In genomic region chr1:83905315-83905907, GRCh38 we compare ENCODE assay signal across 8 cellular contexts.
A peak's percentile ranks its signal among the peaks of the same experiment; 100 is the strongest.
DNase-seq lines count a peak whose midpoint lies in the region; ATAC-seq, FAIRE-seq and TF ChIP-seq lines count a peak whose summit lies in the region.

No MANE protein-coding gene starts in this region.

- H3K36me3 ChIP-seq in PC-9 (ENCODE audit: low read depth) = no peaks in the 10 kb centered on the region

- H3K27ac ChIP-seq in PC-9 = no peak overlapping the region

- no peaks in the 10 kb centered on the region for H4K20me1 ChIP-seq in PC-9 (ENCODE audit: insufficient read depth)

- no peaks in the 10 kb centered on the region for H3K9me3 Mint-ChIP-seq in type B pancreatic cell
- H3K9me3 Mint-ChIP-seq in T-helper 2 cell treated with Interferon-gamma antibody and Interleukin-4, amounts not matched to agents 5 μg/mL and 100 μg/mL, for 36 hours = no peaks in the 10 kb centered on the region

- H3K4me1 ChIP-seq in PC-9 (replicated peaks; ENCODE audit: insufficient read depth) = peaks cover 17% of the 10 kb centered on the region

- H2AFZ ChIP-seq in PC-9 = no peak overlapping the region

- POLR2A ChIA-PET in PC-9 (lab: Charles Lee; ENCODE audit: unreplicated experiment) = no interaction called here

- peak; percentile 44 for FAIRE-seq in GM19239 (lab: Jason Lieb, UNC)

- CTCF ChIA-PET in PC-9 (lab: Charles Lee) = no interaction called here

- H3K4me2 ChIP-seq in PC-9 = no peak overlapping the region

- TF ChIP-seq CTCF in PC-9 (conservative IDR thresholded peaks at IDR 0.05) (peak; percentile 80), type B pancreatic cell (conservative IDR thresholded peaks at IDR 0.05) (peak; percentile 91)

- H3F3A ChIP-seq in PC-9 (ENCODE audit: insufficient read depth, low read depth) = peaks cover 7% of the 10 kb centered on the region

- intact Hi-C loops in PC-9 (cut with micrococcal nuclease; ENCODE audit: unreplicated experiment) = loop anchor here (2.0 to 10.0 kb wide), 4 partner anchors 719 to 1032 kb away; no protein-coding TSS in a partner anchor

- no peaks in the 10 kb centered on the region for H3K27me3 ChIP-seq in PC-9 (ENCODE audit: insufficient read depth, low read depth)

- no peaks in the 10 kb centered on the region for H3K79me2 ChIP-seq in PC-9 (ENCODE audit: low read depth)

- no peak for TF ChIP-seq POLR2A in erythroblast (IDR thresholded peaks at IDR 0.05; ENCODE audit: low read length)

- no peaks in the 10 kb centered on the region for H3K27me3 Mint-ChIP-seq in type B pancreatic cell
- H3K27me3 Mint-ChIP-seq in T-helper 2 cell treated with Interferon-gamma antibody and Interleukin-4, amounts not matched to agents 5 μg/mL and 100 μg/mL, for 36 hours (ENCODE audit: low read depth) = peaks cover 21% of the 10 kb centered on the region

- H3K4me3 ChIP-seq in PC-9 = no peak overlapping the region

- no peaks in the 10 kb centered on the region for H3K9me2 ChIP-seq in PC-9 (ENCODE audit: insufficient read depth)

- H3K27ac Mint-ChIP-seq in type B pancreatic cell = no peak overlapping the region
- no peak overlapping the region for H3K27ac Mint-ChIP-seq in T-helper 2 cell treated with Interferon-gamma antibody and Interleukin-4, amounts not matched to agents 5 μg/mL and 100 μg/mL, for 36 hours

- DNase-seq in CD1c-positive myeloid dendritic cell (ENCODE audit: extremely low spot score) = peak; percentile 45
- DNase-seq in GM19239 (ENCODE audit: insufficient read length, low spot score) = no peak
- no peak for DNase-seq in PC-9
- DNase-seq in erythroblast (lab: John Stamatoyannopoulos, UW) = peak; percentile 30 to 65
- no peak for DNase-seq in type B pancreatic cell (ENCODE audit: extremely low spot score, unreplicated experiment)
- no peak for DNase-seq in putamen (ENCODE audit: low spot score)
- no peak for DNase-seq in T-helper 2 cell treated with Interferon-gamma antibody and Interleukin-4, amounts not matched to agents 5 μg/mL and 100 μg/mL, for 36 hours (ENCODE audit: low spot score)

- ATAC-seq in HG03432 (IDR thresholded peaks at IDR 0.05; ENCODE audit: unreplicated experiment) = no peak

- no peaks in the 10 kb centered on the region for H3K9me3 ChIP-seq in PC-9 (ENCODE audit: insufficient read depth, low read depth)

- no TSS peak for BruUV-seq in PC-9 (replicated peaks; lab: Mats Ljungman, UMichigan)

- H3K4me1 Mint-ChIP-seq in type B pancreatic cell (ENCODE audit: unreplicated experiment) = no peaks in the 10 kb centered on the region
- H3K4me1 Mint-ChIP-seq in T-helper 2 cell treated with Interferon-gamma antibody and Interleukin-4, amounts not matched to agents 5 μg/mL and 100 μg/mL, for 36 hours (ENCODE audit: low read depth) = no peaks in the 10 kb centered on the region

- peaks cover 17% of the 10 kb centered on the region for H3K36me3 Mint-ChIP-seq in type B pancreatic cell
- no peaks in the 10 kb centered on the region for H3K36me3 Mint-ChIP-seq in T-helper 2 cell treated with Interferon-gamma antibody and Interleukin-4, amounts not matched to agents 5 μg/mL and 100 μg/mL, for 36 hours (ENCODE audit: low read depth)

- H3K4me3 Mint-ChIP-seq in type B pancreatic cell = no peak overlapping the region
- no peak overlapping the region for H3K4me3 Mint-ChIP-seq in T-helper 2 cell treated with Interferon-gamma antibody and Interleukin-4, amounts not matched to agents 5 μg/mL and 100 μg/mL, for 36 hours

Comparison
In these comparisons a context has a peak if more than half of its experiments do, and no peak if none do; other contexts are left out.
1. DNase-seq: peak in CD1c-positive myeloid dendritic cell (single experiment) and erythroblast (2 of 2); none in GM19239 (single experiment), PC-9 (0 of 2), type B pancreatic cell (single experiment), putamen (single experiment) and T-helper 2 cell treated with Interferon-gamma antibody and Interleukin-4, amounts not matched to agents 5 μg/mL and 100 μg/mL, for 36 hours (single experiment).